12 cellular contexts compared by ENCODE assay signal in the genomic region with DNA sequence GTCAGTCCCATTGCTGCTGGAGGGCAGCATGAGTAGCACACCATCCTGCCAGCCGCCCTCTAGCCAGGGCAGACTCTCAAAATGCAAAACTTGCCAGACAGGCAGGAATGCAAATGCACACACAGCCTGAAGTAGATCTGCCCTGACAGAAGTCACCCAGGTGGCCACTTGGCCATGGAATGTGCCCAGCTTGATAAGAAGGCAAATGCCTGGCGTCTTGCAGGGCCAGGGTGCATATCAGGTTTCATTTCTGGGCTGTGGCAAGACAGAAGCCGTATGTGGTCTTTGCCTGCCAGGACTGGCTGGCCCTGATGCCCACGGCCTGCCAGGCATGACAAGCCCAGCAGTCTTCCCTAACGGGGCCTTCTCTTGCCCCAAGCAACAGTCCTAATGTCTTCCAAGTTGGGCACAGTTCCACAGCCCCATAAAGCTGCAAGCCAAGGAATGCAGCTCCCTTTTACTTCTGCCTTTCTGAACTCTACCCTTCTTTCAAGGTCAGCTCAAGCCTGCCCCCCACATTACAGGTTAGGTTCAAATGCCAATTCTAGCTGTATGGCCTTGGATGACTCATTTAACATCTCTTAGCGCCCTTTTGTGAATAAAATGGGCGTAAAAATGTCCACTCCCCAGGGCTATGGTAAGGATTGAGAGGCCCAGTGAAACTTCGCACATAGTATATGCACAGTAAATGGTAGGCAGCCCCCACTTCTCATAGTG. TPM values are rescaled to one million over a fixed set of nuclear protein-coding genes. Genes with fewer than 3 reads are reported as not detected.
DNase-seq lines count a peak whose midpoint lies in the region; ATAC-seq and TF ChIP-seq lines count a peak whose summit lies in the region.
"Had no signal": no experiment of that assay in that cellular context is flagged by ENCODE, and none has a peak within 500 bp of the region (broad histone marks: within the 10 kb centered on the region; RNA-seq: fewer than 3 reads in every experiment).

No MANE protein-coding gene starts in this region.

- no peaks in the 10 kb centered on the region for H3K9me3 ChIP-seq in mammary epithelial cell (replicated peaks; ENCODE audit: insufficient read depth, low read length)
- no peaks in the 10 kb centered on the region for H3K9me3 ChIP-seq in lung (ENCODE audit: control insufficient read depth in 2 of 2, insufficient read depth in 1 of 2, low read length in 1 of 2)
- no peaks in the 10 kb centered on the region for H3K9me3 ChIP-seq in tibial nerve

- H3K36me3 ChIP-seq in mammary epithelial cell (ENCODE audit: insufficient read depth, low read length) (no peaks in the 10 kb centered on the region), lung (ENCODE audit: control insufficient read depth in 2 of 2, insufficient read depth in 2 of 2, low read length in 2 of 2) (no peaks in the 10 kb centered on the region), tibial nerve (no peaks in the 10 kb centered on the region)

- intact Hi-C loops in mammary epithelial cell (cut with micrococcal nuclease): no loop called here

- TF ChIP-seq CTCF in mammary epithelial cell (conservative IDR thresholded peaks at IDR 0.05 in 1 of 2, IDR thresholded peaks at IDR 0.05 in 1 of 2; ENCODE audit: extremely low read depth in 1 of 2, insufficient read depth in 1 of 2, low read depth in 1 of 2, low read length in 2 of 2): no peak
- TF ChIP-seq CTCF in lung (IDR thresholded peaks at IDR 0.05; ENCODE audit: control extremely low read depth, extremely low read depth): no peak
- TF ChIP-seq CTCF in tibial nerve (IDR thresholded peaks at IDR 0.05): no peak

- peak; percentile 28 for ATAC-seq in stimulated activated naive CD8-positive, alpha-beta T cell treated with anti-CD3 and anti-CD28 coated beads, Interleukin-15, Interleukin-2, amounts not matched to agents 100 U/mL and 50 U/mL, for 24 hours
- no peak for ATAC-seq in stimulated activated naive CD8-positive, alpha-beta T cell treated with anti-CD3 and anti-CD28 coated beads, Interleukin-15, amount 100 ng/mL, for 72 hours
- peak; percentile 69 for ATAC-seq in lung (ENCODE audit: insufficient read depth, low FRiP score)

- BruUV-seq in mammary epithelial cell (replicated peaks; lab: Mats Ljungman, UMichigan): no TSS peak

- H3K4me1 Mint-ChIP-seq in stimulated activated naive CD8-positive, alpha-beta T cell treated with anti-CD3 and anti-CD28 coated beads, Interleukin-15, amount 100 ng/mL, for 72 hours: no peaks in the 10 kb centered on the region

- in situ Hi-C loops in mammary epithelial cell (cut with MboI; ENCODE audit: low sequenced_read_pairs in 2 of 2): no loop called here

- H3K27me3 ChIP-seq in mammary epithelial cell (ENCODE audit: insufficient read depth, low read length): no peaks in the 10 kb centered on the region
- no peaks in the 10 kb centered on the region for H3K27me3 ChIP-seq in lung (ENCODE audit: control insufficient read depth, insufficient read depth)
- H3K27me3 ChIP-seq in tibial nerve: no peaks in the 10 kb centered on the region

- POLR2A ChIA-PET in HEK293T (lab: Yijun Ruan, JAX): no interaction called here

- TF ChIP-seq POLR2A in tibial nerve (IDR thresholded peaks at IDR 0.05): no peak

- H3K4me3 ChIP-seq in mammary epithelial cell (replicated peaks in 1 of 3; ENCODE audit: insufficient read depth in 1 of 3, low read depth in 2 of 3, low read length in 3 of 3) (no peak overlapping the region), lung (no peak overlapping the region), tibial nerve (no peak overlapping the region)

- H3K4me3 Mint-ChIP-seq in stimulated activated naive CD8-positive, alpha-beta T cell treated with anti-CD3 and anti-CD28 coated beads, Interleukin-15, amount 100 ng/mL, for 72 hours: no peak overlapping the region
- H3K4me3 Mint-ChIP-seq: activated naive CD4-positive, alpha-beta T cell treated with anti-CD3 and anti-CD28 coated beads for 36 hours had no signal

- H3K27me3 Mint-ChIP-seq in stimulated activated naive CD8-positive, alpha-beta T cell treated with anti-CD3 and anti-CD28 coated beads, Interleukin-15, amount 100 ng/mL, for 72 hours: no peaks in the 10 kb centered on the region

- no peak overlapping the region for H3K4me2 ChIP-seq in mammary epithelial cell (ENCODE audit: insufficient read depth, low read depth, low read length)

- no peaks in the 10 kb centered on the region for H3K79me2 ChIP-seq in mammary epithelial cell (ENCODE audit: insufficient read depth, low read length)

- H3K4me1 ChIP-seq in mammary epithelial cell (ENCODE audit: insufficient read depth, low read length) (no peaks in the 10 kb centered on the region), lung (ENCODE audit: control insufficient read depth in 2 of 2, insufficient read depth in 2 of 2, low read length in 2 of 2) (peaks cover 0 to 6% of the 10 kb centered on the region in 2 donors), tibial nerve (peaks cover 0 to 27% (median 0%) of the 10 kb centered on the region in 4 donors)

- 43% methylated on average over 8 of the region's 8 CpGs for WGBS in mammary epithelial cell (ENCODE audit: low coverage, missing lambda C conversion rate)
- WGBS in lung, 2 donors: 58 to 76% methylated on average over 8 of the region's 8 CpGs
- WGBS in tibial nerve, 2 donors: 66 to 67% methylated on average over 8 of the region's 8 CpGs

- no peaks in the 10 kb centered on the region for H4K20me1 ChIP-seq in mammary epithelial cell (ENCODE audit: insufficient read depth, low read length)

- H3K27ac ChIP-seq in mammary epithelial cell (ENCODE audit: insufficient read depth, low read depth, low read length): no peak overlapping the region
- peak overlapping the region in 1 of 2 donors; percentile 18 for H3K27ac ChIP-seq in lung (ENCODE audit: low read depth in 1 of 2, low read length in 1 of 2)
- H3K27ac ChIP-seq in tibial nerve: no peak overlapping the region

- no peak for DNase-seq in stimulated activated naive CD8-positive, alpha-beta T cell treated with anti-CD3 and anti-CD28 coated beads, Interleukin-15, Interleukin-2, amounts not matched to agents 100 U/mL and 50 U/mL, for 24 hours
- no peak for DNase-seq in stimulated activated naive CD8-positive, alpha-beta T cell treated with anti-CD3 and anti-CD28 coated beads, Interleukin-15, amount 100 ng/mL, for 72 hours
- DNase-seq in mammary epithelial cell (no peak), lung (ENCODE audit: low spot score) (peak; percentile 87), tibial nerve (ENCODE audit: low spot score in 2 of 2) (no peak), HEK293T (ENCODE audit: extremely low spot score) (no peak), T-helper 9 cell (no peak), OCI-M2 (lab: John Stamatoyannopoulos, UW; ENCODE audit: unreplicated experiment) (no peak)
- DNase-seq: activated naive CD4-positive, alpha-beta T cell treated with anti-CD3 and anti-CD28 coated beads for 36 hours; NCI-H1436 treated with DMSO at 0.1 percent for 48 hours; RPMI8226 had no signal

- TF ChIP-seq EP300 in tibial nerve (IDR thresholded peaks at IDR 0.05): no peak

- peak overlapping the region; percentile 44 for H2AFZ ChIP-seq in mammary epithelial cell (ENCODE audit: low read depth, low read length)

- CTCF ChIA-PET in mammary epithelial cell (lab: Charles Lee; ENCODE audit: low non-redundant PET) (no interaction called here), HEK293T (lab: Yijun Ruan, JAX) (no interaction called here)

- H3K9me3 Mint-ChIP-seq in stimulated activated naive CD8-positive, alpha-beta T cell treated with anti-CD3 and anti-CD28 coated beads, Interleukin-15, amount 100 ng/mL, for 72 hours: no peaks in the 10 kb centered on the region
- H3K9me3 Mint-ChIP-seq: activated naive CD4-positive, alpha-beta T cell treated with anti-CD3 and anti-CD28 coated beads for 36 hours had no signal

- dilution Hi-C loops in mammary epithelial cell (cut with HindIII; ENCODE audit: low sequenced_read_pairs): no loop called here

- no peak overlapping the region for H3K27ac Mint-ChIP-seq in stimulated activated naive CD8-positive, alpha-beta T cell treated with anti-CD3 and anti-CD28 coated beads, Interleukin-15, amount 100 ng/mL, for 72 hours
- H3K27ac Mint-ChIP-seq: activated naive CD4-positive, alpha-beta T cell treated with anti-CD3 and anti-CD28 coated beads for 36 hours had no signal

- no peak overlapping the region for H3K9ac ChIP-seq in mammary epithelial cell (ENCODE audit: insufficient read depth, low read length)

TF ChIP-seq in HEK293T, 16 proteins besides CTCF, POLR2A, EP300 and RAD21:
- TF ChIP-seq TARDBP (IDR thresholded peaks at IDR 0.05) (no peak), LEF1 (IDR thresholded peaks at IDR 0.05; ENCODE audit: borderline replicate concordance) (no peak), ARNT (IDR thresholded peaks at IDR 0.05) (no peak), FOXK2 (IDR thresholded peaks at IDR 0.05) (no peak), SP1 (IDR thresholded peaks at IDR 0.05) (no peak), L3MBTL2 (conservative IDR thresholded peaks at IDR 0.05) (no peak), FOXA1 (IDR thresholded peaks at IDR 0.05) (no peak), FOXM1 (IDR thresholded peaks at IDR 0.05; ENCODE audit: borderline replicate concordance) (no peak), ELF4 (IDR thresholded peaks at IDR 0.05) (no peak), ZNF384 (IDR thresholded peaks at IDR 0.05) (no peak), CTBP1 (IDR thresholded peaks at IDR 0.05; ENCODE audit: borderline replicate concordance) (no peak), HDGF (IDR thresholded peaks at IDR 0.05; ENCODE audit: borderline replicate concordance) (no peak), SUZ12 (IDR thresholded peaks at IDR 0.05) (no peak), NFRKB (IDR thresholded peaks at IDR 0.05) (no peak), BHLHE40 (IDR thresholded peaks at IDR 0.05; ENCODE audit: borderline replicate concordance) (no peak)
- TF ChIP-seq, protein P1, sequence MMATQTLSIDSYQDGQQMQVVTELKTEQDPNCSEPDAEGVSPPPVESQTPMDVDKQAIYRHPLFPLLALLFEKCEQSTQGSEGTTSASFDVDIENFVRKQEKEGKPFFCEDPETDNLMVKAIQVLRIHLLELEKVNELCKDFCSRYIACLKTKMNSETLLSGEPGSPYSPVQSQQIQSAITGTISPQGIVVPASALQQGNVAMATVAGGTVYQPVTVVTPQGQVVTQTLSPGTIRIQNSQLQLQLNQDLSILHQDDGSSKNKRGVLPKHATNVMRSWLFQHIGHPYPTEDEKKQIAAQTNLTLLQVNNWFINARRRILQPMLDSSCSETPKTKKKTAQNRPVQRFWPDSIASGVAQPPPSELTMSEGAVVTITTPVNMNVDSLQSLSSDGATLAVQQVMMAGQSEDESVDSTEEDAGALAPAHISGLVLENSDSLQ (IDR thresholded peaks at IDR 0.05): no peak
TF ChIP-seq in HEK293T: peak in this region for 0.

RNA-seq across cellular contexts. Expression of a gene that starts 29.7 kb away (rescaled TPM):
- total RNA-seq in mammary epithelial cell: under 1 TPM in 1 of 2 donors, not detected in 1; 0.33 TPM
- not detected for polyA plus RNA-seq in mammary epithelial cell
- polyA minus RNA-seq in mammary epithelial cell: not detected
- total RNA-seq in lung: 1 to 10 TPM; 1.5 to 4.2 TPM
- polyA plus RNA-seq in lung: 1 to 10 TPM; 2.0 to 5.4 TPM
- total RNA-seq in tibial nerve: 1 to 10 TPM in 3 of 4 donors, under 1 TPM in 1; 0.87 to 4.4 (median 2.3) TPM
- total RNA-seq: activated naive CD4-positive, alpha-beta T cell treated with anti-CD3 and anti-CD28 coated beads for 36 hours had no signal
- polyA plus RNA-seq: neural cell had no signal

RNA-seq across cellular contexts. Expression of a gene that starts 51.0 kb away (rescaled TPM):
- total RNA-seq in mammary epithelial cell (under 1 TPM; 0.33 to 0.56 TPM), lung (1 to 10 TPM; 5.8 to 6.9 TPM), tibial nerve (under 1 TPM in 1 of 4 donors, not detected in 3; 0.87 TPM)
- polyA plus RNA-seq in mammary epithelial cell (0.10 TPM), lung (1 to 10 TPM; 2.0 to 3.1 TPM)
- polyA minus RNA-seq in mammary epithelial cell: not detected
- polyA plus RNA-seq: neural cell had no signal
